Comparison of ENCODE assay signal across 7 cellular contexts in genomic region chr15:52651868-52652267, GRCh38. TPM values are rescaled to one million over a fixed set of nuclear protein-coding genes. Genes with fewer than 3 reads are reported as not detected.
DNase-seq lines count a peak whose midpoint lies in the region; ATAC-seq lines count a peak whose summit lies in the region.

No MANE protein-coding gene starts in this region.

- peaks cover 12% of the 10 kb centered on the region for H3K4me1 Mint-ChIP-seq in activated naive CD8-positive, alpha-beta T cell treated with anti-CD3 and anti-CD28 coated beads for 36 hours

- H2AK5ac ChIP-seq in neuronal stem cell (ENCODE audit: low read depth, low read length): no peak overlapping the region

- H3K4me3 Mint-ChIP-seq in activated naive CD8-positive, alpha-beta T cell treated with anti-CD3 and anti-CD28 coated beads for 36 hours: peak overlapping the region; percentile 56

- H3K9ac ChIP-seq in neuronal stem cell (ENCODE audit: low read depth, low read length, poor library complexity): no peak overlapping the region

- peak overlapping the region; percentile 52 for H3K27ac ChIP-seq in neuronal stem cell (replicated peaks; ENCODE audit: low read length)

- no peak overlapping the region for H3K4ac ChIP-seq in neuronal stem cell (ENCODE audit: low read length)

- no peak overlapping the region for H3K23ac ChIP-seq in neuronal stem cell (ENCODE audit: low read depth, low read length, poor library complexity)

- no peak overlapping the region for H2BK5ac ChIP-seq in neuronal stem cell (ENCODE audit: low read length)

- H4K91ac ChIP-seq in neuronal stem cell (ENCODE audit: low read depth, low read length, poor library complexity): no peak overlapping the region

- no peak overlapping the region for H4K8ac ChIP-seq in neuronal stem cell (ENCODE audit: low read depth, low read length)

- no peaks in the 10 kb centered on the region for H3K36me3 Mint-ChIP-seq in activated naive CD8-positive, alpha-beta T cell treated with anti-CD3 and anti-CD28 coated beads for 36 hours

- H2BK120ac ChIP-seq in neuronal stem cell (ENCODE audit: low read depth, low read length): no peak overlapping the region

- H3K27me3 ChIP-seq in neuronal stem cell (ENCODE audit: control insufficient read depth in 3 of 3, insufficient read depth in 3 of 3, low read depth in 1 of 3, low read length in 3 of 3): no peaks in the 10 kb centered on the region

- H3K36me3 ChIP-seq in neuronal stem cell (replicated peaks in 1 of 2; ENCODE audit: control insufficient read depth in 2 of 2, insufficient read depth in 2 of 2, low read length in 2 of 2): no peaks in the 10 kb centered on the region

- no peaks in the 10 kb centered on the region for H3K27me3 Mint-ChIP-seq in activated naive CD8-positive, alpha-beta T cell treated with anti-CD3 and anti-CD28 coated beads for 36 hours

- no peak overlapping the region for H3K4me2 ChIP-seq in neuronal stem cell (ENCODE audit: insufficient read depth, low read length, poor library complexity, severe bottlenecking)

- no peak overlapping the region for H3K14ac ChIP-seq in neuronal stem cell (ENCODE audit: low read length)

- H2BK15ac ChIP-seq in neuronal stem cell (ENCODE audit: low read length): no peak overlapping the region

- ATAC-seq in GM19025 (IDR thresholded peaks at IDR 0.05; ENCODE audit: low read depth, unreplicated experiment) (peak; percentile 97), HG03520 (IDR thresholded peaks at IDR 0.05; ENCODE audit: unreplicated experiment) (peak; percentile 97)

- no peaks in the 10 kb centered on the region for H3K9me3 ChIP-seq in neuronal stem cell (replicated peaks in 1 of 2; ENCODE audit: control insufficient read depth in 2 of 2, insufficient read depth in 1 of 2, low read depth in 1 of 2, low read length in 2 of 2)

- no peak overlapping the region for H3K27ac Mint-ChIP-seq in activated naive CD8-positive, alpha-beta T cell treated with anti-CD3 and anti-CD28 coated beads for 36 hours

- H3K18ac ChIP-seq in neuronal stem cell (ENCODE audit: low read length): no peak overlapping the region

- H2AFZ ChIP-seq in neuronal stem cell (ENCODE audit: low read length): peak overlapping the region; percentile 60

- H2BK12ac ChIP-seq in neuronal stem cell (ENCODE audit: low read length): no peak overlapping the region

- H3K4me3 ChIP-seq in neuronal stem cell (ENCODE audit: low read length in 2 of 2): peak overlapping the region in 1 of 2 donors; percentile 43

- peaks cover 3 to 18% of the 10 kb centered on the region in 2 donors for H3K4me1 ChIP-seq in neuronal stem cell (ENCODE audit: control insufficient read depth in 2 of 2, insufficient read depth in 1 of 2, low read depth in 1 of 2, low read length in 2 of 2)

- no peaks in the 10 kb centered on the region for H3K9me3 Mint-ChIP-seq in activated naive CD8-positive, alpha-beta T cell treated with anti-CD3 and anti-CD28 coated beads for 36 hours

- DNase-seq in RKO (ENCODE audit: low spot score): peak; percentile 95
- peak; percentile 21 for DNase-seq in activated naive CD8-positive, alpha-beta T cell treated with anti-CD3 and anti-CD28 coated beads for 36 hours
- DNase-seq in glomerular endothelial cell (ENCODE audit: extremely low read depth, low read depth, low spot score): peak; percentile 70
- peak; percentile 61 for DNase-seq in neuronal stem cell (ENCODE audit: low spot score)
- no peak for DNase-seq in NCI-H1694 (lab: John Stamatoyannopoulos, UW)

- no peaks in the 10 kb centered on the region for H3K79me1 ChIP-seq in neuronal stem cell (ENCODE audit: low read depth, low read length)

- WGBS in neuronal stem cell (ENCODE audit: extremely low coverage in 2 of 2, insufficient read length in 2 of 2, insufficient replicate concordance in 1 of 2), 2 donors: no CpG with 5 or more reads among the region's 8 CpGs

RNA-seq across cellular contexts. Expression of gene ATOSA, which starts 27.3 kb away (rescaled TPM):
- 1 to 10 TPM; 9.7 to 9.8 TPM for total RNA-seq in activated naive CD8-positive, alpha-beta T cell treated with anti-CD3 and anti-CD28 coated beads for 36 hours
- total RNA-seq in glomerular endothelial cell: 14.4 and 36.0 TPM in 2 replicates
- polyA plus RNA-seq in neuronal stem cell (2013, experiment 1 of 2): 11.2 TPM
- polyA plus RNA-seq in neuronal stem cell (2013, experiment 2 of 2): 11.9 TPM
